9 cellular contexts compared by ENCODE assay signal in the genomic region with DNA sequence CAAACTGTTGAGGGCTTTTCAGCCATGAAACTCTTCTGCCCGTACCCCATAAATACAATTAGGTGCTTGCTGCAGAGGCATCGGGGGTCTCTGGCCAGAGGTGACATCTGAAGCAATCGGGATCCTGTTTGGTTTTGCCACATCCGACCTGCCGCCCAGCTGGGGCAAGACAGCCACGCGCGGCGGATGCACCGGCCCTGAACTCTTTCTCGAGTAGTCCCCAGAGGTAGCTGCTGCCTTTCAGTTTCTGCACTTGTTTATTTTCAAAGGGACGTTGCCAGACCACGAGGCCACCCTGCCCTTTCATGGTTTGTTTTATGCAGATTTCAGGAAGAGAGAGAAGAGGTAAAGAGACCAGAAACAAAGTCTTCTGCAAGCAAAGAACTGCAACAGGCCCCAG. TPM values are rescaled to one million over a fixed set of nuclear protein-coding genes. Genes with fewer than 3 reads are reported as not detected.
DNase-seq lines count a peak whose midpoint lies in the region; ATAC-seq and TF ChIP-seq lines count a peak whose summit lies in the region.
"Had no signal": no experiment of that assay in that cellular context is flagged by ENCODE, and none has a peak within 500 bp of the region (broad histone marks: within the 10 kb centered on the region; RNA-seq: fewer than 3 reads in every experiment).

No MANE protein-coding gene starts in this region.

- H3T11ph ChIP-seq in H9 (ENCODE audit: low read length): no peak overlapping the region

- H4K8ac ChIP-seq in H9 (replicated peaks; ENCODE audit: insufficient read length, low read depth, low read length): no peak overlapping the region

- no peak overlapping the region for H3K4me2 ChIP-seq in H9 (ENCODE audit: insufficient read depth, insufficient read length, low read length)

- H2AK5ac ChIP-seq in H9 (ENCODE audit: insufficient read length, low read length): no peak overlapping the region

- ATAC-seq in GM19452 (IDR thresholded peaks at IDR 0.05; ENCODE audit: unreplicated experiment) (peak; percentile 85), HG03521 (IDR thresholded peaks at IDR 0.05; ENCODE audit: unreplicated experiment) (peak; percentile 87)

- H3K23me2 ChIP-seq in H9 (ENCODE audit: insufficient read length, low read depth, low read length, poor library complexity, severe bottlenecking): peaks cover 8% of the 10 kb centered on the region

- H3K27me3 ChIP-seq in H9 (ENCODE audit: insufficient read depth, low read length): no peaks in the 10 kb centered on the region
- H3K27me3 ChIP-seq: cardiac muscle cell had no signal

- no peaks in the 10 kb centered on the region for H3K9me3 ChIP-seq in H9 (ENCODE audit: control insufficient read depth, low read depth, low read length)

- H3K14ac ChIP-seq in H9 (ENCODE audit: insufficient read depth, low read length): no peak overlapping the region

- no peaks in the 10 kb centered on the region; the same call in 1 of the 2 replicates for H3K4me1 ChIP-seq in H9 (ENCODE audit: insufficient read depth, low read length)

- no peaks in the 10 kb centered on the region for H3K79me1 ChIP-seq in H9 (ENCODE audit: insufficient read depth, low read depth, low read length, poor library complexity, severe bottlenecking)

- TF ChIP-seq CTCF in nephron progenitor cell (IDR thresholded peaks at IDR 0.05) (no peak), H9 (conservative IDR thresholded peaks at IDR 0.05) (no peak)

- no peak overlapping the region for H3K9ac ChIP-seq in H9 (ENCODE audit: extremely low read depth, insufficient read length, low read length)

- no peak overlapping the region for H3K4ac ChIP-seq in H9 (ENCODE audit: low read depth, low read length)

- H3K27ac ChIP-seq in H9 (ENCODE audit: insufficient read length, low read depth, low read length): no peak overlapping the region
- H3K27ac ChIP-seq: cardiac muscle cell had no signal

- no peak overlapping the region for H3K56ac ChIP-seq in H9 (ENCODE audit: insufficient read length, low read depth, low read length)

- no peaks in the 10 kb centered on the region for H3K27me3 Mint-ChIP-seq in activated naive CD4-positive, alpha-beta T cell treated with anti-CD3 and anti-CD28 coated beads, Interleukin-2, amount 50 U/mL, for 24 hours
- H3K27me3 Mint-ChIP-seq in nephron progenitor cell (ENCODE audit: low read depth, poor library complexity): no peaks in the 10 kb centered on the region
- no peaks in the 10 kb centered on the region for H3K27me3 Mint-ChIP-seq in H9 (ENCODE audit: low read depth)

- H2BK120ac ChIP-seq in H9 (ENCODE audit: low read depth, low read length, poor library complexity, severe bottlenecking): no peak overlapping the region

- no CpG with 5 or more reads among the region's 13 CpGs for WGBS in H9 (ENCODE audit: extremely low coverage, insufficient read length, low lambda C conversion rate)

- no peak overlapping the region for H2BK12ac ChIP-seq in H9 (ENCODE audit: insufficient read length, low read depth, low read length)

- peaks cover 28% of the 10 kb centered on the region for H3K4me1 Mint-ChIP-seq in activated naive CD4-positive, alpha-beta T cell treated with anti-CD3 and anti-CD28 coated beads, Interleukin-2, amount 50 U/mL, for 24 hours
- peaks cover 65% of the 10 kb centered on the region for H3K4me1 Mint-ChIP-seq in nephron progenitor cell
- peaks cover 29 to 30% of the 10 kb centered on the region in 2 experiments for H3K4me1 Mint-ChIP-seq in H9

- no peaks in the 10 kb centered on the region for H3K79me2 ChIP-seq in H9 (ENCODE audit: insufficient read depth, low read length)

- no peak overlapping the region for H3K27ac Mint-ChIP-seq in activated naive CD4-positive, alpha-beta T cell treated with anti-CD3 and anti-CD28 coated beads, Interleukin-2, amount 50 U/mL, for 24 hours
- H3K27ac Mint-ChIP-seq in nephron progenitor cell (peak overlapping the region; percentile 74), H9 (peak overlapping the region in 1 of 3 experiments; percentile 68; a peak in 1 of 7 replicates)

- POLR2A ChIA-PET in HEK293T (lab: Yijun Ruan, JAX): interaction anchor here (1.3 kb wide), 1 partner anchor 10 kb away, joined by 3 read pairs; the partner anchor contains the start of gene MLXIP

- no peak overlapping the region for H3K23ac ChIP-seq in H9 (ENCODE audit: insufficient read length, low read depth, low read length)

- no peak overlapping the region for H3K18ac ChIP-seq in H9 (ENCODE audit: insufficient read length, low read depth, low read length)

- CTCF ChIA-PET in HEK293T (lab: Yijun Ruan, JAX): no interaction called here

- no peak overlapping the region for H4K5ac ChIP-seq in H9 (ENCODE audit: insufficient read length, low read depth, low read length)

- H2BK5ac ChIP-seq in H9 (ENCODE audit: insufficient read length, low read length): no peak overlapping the region

- H3K9me3 Mint-ChIP-seq in activated naive CD4-positive, alpha-beta T cell treated with anti-CD3 and anti-CD28 coated beads, Interleukin-2, amount 50 U/mL, for 24 hours: no peaks in the 10 kb centered on the region
- H3K9me3 Mint-ChIP-seq in nephron progenitor cell (no peaks in the 10 kb centered on the region), H9 (no peaks in the 10 kb centered on the region)

- DNase-seq in DMS79 (lab: John Stamatoyannopoulos, UW) (peak; percentile 35), nephron progenitor cell (no peak), NCI-H1436 (lab: John Stamatoyannopoulos, UW) (no peak), HEK293T (ENCODE audit: extremely low spot score) (no peak), H9 (no peak)

- no peak overlapping the region for H2BK15ac ChIP-seq in H9 (ENCODE audit: low read depth, low read length)

- no peak overlapping the region for H4K91ac ChIP-seq in H9 (ENCODE audit: insufficient read length, low read depth, low read length)

- no peaks in the 10 kb centered on the region for H4K20me1 ChIP-seq in H9 (ENCODE audit: control insufficient read depth, insufficient read depth, insufficient read length)

- H2BK20ac ChIP-seq in H9 (ENCODE audit: low read depth, low read length, poor library complexity, severe bottlenecking): no peak overlapping the region

- no peak overlapping the region for H2AFZ ChIP-seq in H9 (ENCODE audit: low read length)

- peak overlapping the region; percentile 56 for H3K4me3 Mint-ChIP-seq in activated naive CD4-positive, alpha-beta T cell treated with anti-CD3 and anti-CD28 coated beads, Interleukin-2, amount 50 U/mL, for 24 hours
- H3K4me3 Mint-ChIP-seq in nephron progenitor cell (peak overlapping the region; percentile 50), H9 (no peak overlapping the region)

- no peaks in the 10 kb centered on the region for H3K36me3 Mint-ChIP-seq in activated naive CD4-positive, alpha-beta T cell treated with anti-CD3 and anti-CD28 coated beads, Interleukin-2, amount 50 U/mL, for 24 hours
- H3K36me3 Mint-ChIP-seq in nephron progenitor cell (ENCODE audit: low read depth) (peaks cover 28% of the 10 kb centered on the region), H9 (ENCODE audit: insufficient read depth in 1 of 3, low read depth in 3 of 3) (peaks cover 14 to 23% (median 19%) of the 10 kb centered on the region in 3 experiments; a peak in 6 of 7 replicates)

TF ChIP-seq in HEK293T, 16 proteins besides CTCF, POLR2A, EP300 and RAD21:
- TF ChIP-seq ARNT (IDR thresholded peaks at IDR 0.05): no peak
- TF ChIP-seq CTBP1 (IDR thresholded peaks at IDR 0.05; ENCODE audit: borderline replicate concordance): no peak
- no peak for TF ChIP-seq ELF4 (IDR thresholded peaks at IDR 0.05)
- no peak for TF ChIP-seq TARDBP (IDR thresholded peaks at IDR 0.05)
- no peak for TF ChIP-seq HDGF (IDR thresholded peaks at IDR 0.05; ENCODE audit: borderline replicate concordance)
- no peak for TF ChIP-seq BHLHE40 (IDR thresholded peaks at IDR 0.05; ENCODE audit: borderline replicate concordance)
- TF ChIP-seq ZNF384 (IDR thresholded peaks at IDR 0.05): no peak
- TF ChIP-seq, protein P1, sequence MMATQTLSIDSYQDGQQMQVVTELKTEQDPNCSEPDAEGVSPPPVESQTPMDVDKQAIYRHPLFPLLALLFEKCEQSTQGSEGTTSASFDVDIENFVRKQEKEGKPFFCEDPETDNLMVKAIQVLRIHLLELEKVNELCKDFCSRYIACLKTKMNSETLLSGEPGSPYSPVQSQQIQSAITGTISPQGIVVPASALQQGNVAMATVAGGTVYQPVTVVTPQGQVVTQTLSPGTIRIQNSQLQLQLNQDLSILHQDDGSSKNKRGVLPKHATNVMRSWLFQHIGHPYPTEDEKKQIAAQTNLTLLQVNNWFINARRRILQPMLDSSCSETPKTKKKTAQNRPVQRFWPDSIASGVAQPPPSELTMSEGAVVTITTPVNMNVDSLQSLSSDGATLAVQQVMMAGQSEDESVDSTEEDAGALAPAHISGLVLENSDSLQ (IDR thresholded peaks at IDR 0.05): no peak
- TF ChIP-seq NFRKB (IDR thresholded peaks at IDR 0.05): no peak
- no peak for TF ChIP-seq FOXK2 (IDR thresholded peaks at IDR 0.05)
- no peak for TF ChIP-seq SP1 (IDR thresholded peaks at IDR 0.05)
- TF ChIP-seq FOXM1 (IDR thresholded peaks at IDR 0.05; ENCODE audit: borderline replicate concordance): no peak
- TF ChIP-seq SUZ12 (IDR thresholded peaks at IDR 0.05): no peak
- no peak for TF ChIP-seq L3MBTL2 (conservative IDR thresholded peaks at IDR 0.05)
- no peak for TF ChIP-seq FOXA1 (IDR thresholded peaks at IDR 0.05)
- no peak for TF ChIP-seq LEF1 (IDR thresholded peaks at IDR 0.05; ENCODE audit: borderline replicate concordance)
TF ChIP-seq in HEK293T: peak in this region for 0.

RNA-seq across cellular contexts. Expression of gene MLXIP, which starts 10.6 kb away (rescaled TPM):
- 28.6 and 32.4 TPM in 2 replicates for total RNA-seq in H9 (2021)

RNA-seq across cellular contexts. Expression of gene BCL7A, which starts 46.3 kb away (rescaled TPM):
- total RNA-seq in H9 (2021): 17.8 and 18.2 TPM in 2 replicates

Comparison
In these comparisons a context has a peak if more than half of its experiments do, and no peak if none do; other contexts are left out.
1. H3K4me3 Mint-ChIP-seq: peak in activated naive CD4-positive, alpha-beta T cell treated with anti-CD3 and anti-CD28 coated beads, Interleukin-2, amount 50 U/mL, for 24 hours (single experiment) and nephron progenitor cell (single experiment); none in H9 (0 of 2).